Comparison of ENCODE assay signal across 1 cellular context in genomic region chr5:155250601-155251000, GRCh38.
TF ChIP-seq lines count a peak whose summit lies in the region.

No MANE protein-coding gene starts in this region.

TF ChIP-seq in SK-N-SH, 30 proteins besides CTCF, POLR2A, EP300 and RAD21 (continued from another document):
- TF ChIP-seq MAX (IDR thresholded peaks at IDR 0.05; ENCODE audit: low read depth) (no peak), FOSL2 (IDR thresholded peaks at IDR 0.05; ENCODE audit: borderline replicate concordance, low read depth) (no peak), SMC3 (IDR thresholded peaks at IDR 0.05; ENCODE audit: low read depth, low read length) (no peak), CHD2 (IDR thresholded peaks at IDR 0.05; ENCODE audit: low read length, partially characterized antibody) (no peak), GATA2 (CRISPR knock-in tag; IDR thresholded peaks at IDR 0.05) (no peak)
